ENCODE assay signal across 8 cellular contexts in genomic region chr4:143482753-143483362, GRCh38. TPM values are rescaled to one million over a fixed set of nuclear protein-coding genes. Genes with fewer than 3 reads are reported as not detected.
DNase-seq lines count a peak whose midpoint lies in the region; ATAC-seq, FAIRE-seq and TF ChIP-seq lines count a peak whose summit lies in the region.

No MANE protein-coding gene starts in this region.

- WGBS in neuronal stem cell (ENCODE audit: extremely low coverage in 2 of 2, insufficient read length in 2 of 2, insufficient replicate concordance in 1 of 2), 2 donors = no CpG with 5 or more reads among the region's 2 CpGs

- peak; percentile 39 for TF ChIP-seq CTCF in GM12865 (IDR thresholded peaks at IDR 0.05; ENCODE audit: insufficient read depth, low read depth, low read length, missing control alignments)

- peak; percentile 97 for FAIRE-seq in A204.1 (lab: Jason Lieb, UNC)

- H2BK120ac ChIP-seq in neuronal stem cell (ENCODE audit: low read depth, low read length) = no peak overlapping the region

- H3K79me1 ChIP-seq in neuronal stem cell (ENCODE audit: low read depth, low read length) = no peaks in the 10 kb centered on the region

- H3K9ac ChIP-seq in neuronal stem cell (ENCODE audit: low read depth, low read length, poor library complexity) = no peak overlapping the region

- H3K4me1 ChIP-seq in neuronal stem cell (ENCODE audit: control insufficient read depth in 2 of 2, insufficient read depth in 1 of 2, low read depth in 1 of 2, low read length in 2 of 2) = no peaks in the 10 kb centered on the region

- H3K27ac ChIP-seq in neuronal stem cell (replicated peaks; ENCODE audit: low read length) = no peak overlapping the region

- no peak overlapping the region for H2BK5ac ChIP-seq in neuronal stem cell (ENCODE audit: low read length)

- ATAC-seq in HG03175 (IDR thresholded peaks at IDR 0.05; ENCODE audit: unreplicated experiment) = peak; percentile 65

- no peak overlapping the region for H3K18ac ChIP-seq in neuronal stem cell (ENCODE audit: low read length)

- no peaks in the 10 kb centered on the region for H3K36me3 ChIP-seq in neuronal stem cell (replicated peaks in 1 of 2; ENCODE audit: control insufficient read depth in 2 of 2, insufficient read depth in 2 of 2, low read length in 2 of 2)

- H2BK12ac ChIP-seq in neuronal stem cell (ENCODE audit: low read length) = no peak overlapping the region

- peak; percentile 54 for DNase-seq in GM12865 (ENCODE audit: low read depth)
- peak; percentile 25 for DNase-seq in RPMI8226
- DNase-seq in fibroblast of peridontal ligament (ENCODE audit: extremely low read depth) = peak; percentile 80
- peak; percentile 17 for DNase-seq in neuronal stem cell (ENCODE audit: low spot score)
- DNase-seq in ureter (ENCODE audit: low spot score) = no peak
- no peak for DNase-seq in cortex of kidney (lab: John Stamatoyannopoulos, UW)

- no peak overlapping the region for H3K4ac ChIP-seq in neuronal stem cell (ENCODE audit: low read length)

- no peak overlapping the region for H3K14ac ChIP-seq in neuronal stem cell (ENCODE audit: low read length)

- no peaks in the 10 kb centered on the region for H3K9me3 ChIP-seq in neuronal stem cell (replicated peaks in 1 of 2; ENCODE audit: control insufficient read depth in 2 of 2, insufficient read depth in 1 of 2, low read depth in 1 of 2, low read length in 2 of 2)

- no peaks in the 10 kb centered on the region for H3K27me3 ChIP-seq in neuronal stem cell (ENCODE audit: control insufficient read depth in 3 of 3, insufficient read depth in 3 of 3, low read depth in 1 of 3, low read length in 3 of 3)

- H3K23ac ChIP-seq in neuronal stem cell (ENCODE audit: low read depth, low read length, poor library complexity) = no peak overlapping the region

- H2BK15ac ChIP-seq in neuronal stem cell (ENCODE audit: low read length) = no peak overlapping the region

- no peak overlapping the region for H2AFZ ChIP-seq in neuronal stem cell (ENCODE audit: low read length)

- H4K91ac ChIP-seq in neuronal stem cell (ENCODE audit: low read depth, low read length, poor library complexity) = no peak overlapping the region

- H2AK5ac ChIP-seq in neuronal stem cell (ENCODE audit: low read depth, low read length) = no peak overlapping the region

- H4K8ac ChIP-seq in neuronal stem cell (ENCODE audit: low read depth, low read length) = no peak overlapping the region

- no peak overlapping the region for H3K4me2 ChIP-seq in neuronal stem cell (ENCODE audit: insufficient read depth, low read length, poor library complexity, severe bottlenecking)

- H3K4me3 ChIP-seq in GM12865 (ENCODE audit: low read depth, low read length) (no peak overlapping the region), neuronal stem cell (ENCODE audit: low read length in 2 of 2) (no peak overlapping the region)

RNA-seq across cellular contexts. Expression of gene SMARCA5, which starts 30.6 kb away (rescaled TPM):
- polyA plus RNA-seq in neuronal stem cell (2013, experiment 1 of 2) = 71.7 TPM
- polyA plus RNA-seq in neuronal stem cell (2013, experiment 2 of 2) = 72.7 TPM
- total RNA-seq in ureter = 44.4 TPM

Comparison
In these comparisons a context has a peak if more than half of its experiments do, and no peak if none do; other contexts are left out.
1. DNase-seq: peak in GM12865 (single experiment), RPMI8226 (single experiment), fibroblast of peridontal ligament (single experiment) and neuronal stem cell (single experiment); none in ureter (single experiment) and cortex of kidney (single experiment).